Comparison of ENCODE assay signal across 9 cellular contexts in genomic region chr2:218897394-218898108, GRCh38. TPM values are rescaled to one million over a fixed set of nuclear protein-coding genes. Genes with fewer than 3 reads are reported as not detected.
A peak's percentile ranks its signal among the peaks of the same experiment; 100 is the strongest.
DNase-seq lines count a peak whose midpoint lies in the region; FAIRE-seq lines count a peak whose summit lies in the region.
"Had no signal": no experiment of that assay in that cellular context is flagged by ENCODE, and none has a peak within 500 bp of the region (broad histone marks: within the 10 kb centered on the region; RNA-seq: fewer than 3 reads in every experiment).

No MANE protein-coding gene starts in this region.

- H3K9me3 ChIP-seq in BLaER1 treated with 17β-estradiol and CSF1 and Interleukin-3, amounts not matched to agents 10 nM and 100 nM (replicated peaks in 1 of 11), result no peaks in the 10 kb centered on the region
- no peaks in the 10 kb centered on the region for H3K9me3 ChIP-seq in SJCRH30 (replicated peaks)
- no peaks in the 10 kb centered on the region for H3K9me3 ChIP-seq in HAP-1

- peak overlapping the region; percentile 92 to 99 (median 98) for H3K4me2 ChIP-seq in BLaER1 treated with 17β-estradiol and CSF1 and Interleukin-3, amounts not matched to agents 10 nM and 100 nM

- H4K20me1 ChIP-seq in BLaER1 treated with 17β-estradiol and CSF1 and Interleukin-3, amounts not matched to agents 10 nM and 100 nM, result peaks cover 0 to 60% (median 27%) of the 10 kb centered on the region in 11 experiments; a peak in 13 of 22 replicates

- H3K27ac ChIP-seq in BLaER1 treated with 17β-estradiol and CSF1 and Interleukin-3, amounts not matched to agents 10 nM and 100 nM, result peak overlapping the region in 7 of 11 experiments; percentile 21 to 77 (median 63); a peak in 10 of 22 replicates
- no peak overlapping the region for H3K27ac ChIP-seq in SJCRH30

- H3K9ac ChIP-seq in BLaER1 treated with 17β-estradiol and CSF1 and Interleukin-3, amounts not matched to agents 10 nM and 100 nM, result peak overlapping the region; percentile 29 to 69 (median 50); a peak in 19 of 22 replicates

- in situ Hi-C loops in HAP-1 (cut with MboI; ENCODE audit: low sequenced_read_pairs), result no loop called here

- H3K27me3 ChIP-seq in BLaER1 treated with 17β-estradiol and CSF1 and Interleukin-3, amounts not matched to agents 10 nM and 100 nM, result peaks cover 30 to 86% (median 63%) of the 10 kb centered on the region in 11 experiments
- H3K27me3 ChIP-seq in SJCRH30 (no peaks in the 10 kb centered on the region; the same call in 1 of the 2 replicates), HAP-1 (ENCODE audit: low read depth) (peaks cover 38% of the 10 kb centered on the region)

- H3K4me3 ChIP-seq in BLaER1 treated with 17β-estradiol and CSF1 and Interleukin-3, amounts not matched to agents 10 nM and 100 nM, result peak overlapping the region; percentile 39 to 67 (median 53)
- H3K4me3 ChIP-seq in SJCRH30, result peak overlapping the region; percentile 48
- H3K4me3 ChIP-seq in HAP-1, result no peak overlapping the region
- H3K4me3 ChIP-seq: lung had no signal

- FAIRE-seq in GM19239 (lab: Jason Lieb, UNC), result peak; percentile 63

- DNase-seq in GM19239 (ENCODE audit: insufficient read length, low spot score), result peak; percentile 20
- no peak for DNase-seq in SJCRH30
- DNase-seq in islet precursor cell, result peak; percentile 75
- DNase-seq in AG20443 (ENCODE audit: low spot score), result no peak
- DNase-seq in AML-193 (lab: John Stamatoyannopoulos, UW), result no peak
- DNase-seq in OCI-M1 (lab: John Stamatoyannopoulos, UW), result no peak
- no peak for DNase-seq in HAP-1 (ENCODE audit: low spot score in 2 of 2)

- H3K36me3 ChIP-seq in BLaER1 treated with 17β-estradiol and CSF1 and Interleukin-3, amounts not matched to agents 10 nM and 100 nM, result no peaks in the 10 kb centered on the region
- H3K36me3 ChIP-seq in SJCRH30 (no peaks in the 10 kb centered on the region), HAP-1 (replicated peaks) (no peaks in the 10 kb centered on the region)

- H3K4me1 ChIP-seq in BLaER1 treated with 17β-estradiol and CSF1 and Interleukin-3, amounts not matched to agents 10 nM and 100 nM, result peaks cover 55 to 68% (median 61%) of the 10 kb centered on the region in 10 experiments
- H3K4me1 ChIP-seq in SJCRH30 (peaks cover 39% of the 10 kb centered on the region), HAP-1 (peaks cover 5% of the 10 kb centered on the region)

RNA-seq across cellular contexts. Expression of gene WNT10A, which starts 16.9 kb away (rescaled TPM):
- 0.10 and 0.28 TPM in 2 replicates for total RNA-seq in SJCRH30 (2014; rRNA removed; shearing (Covaris generic))

RNA-seq across cellular contexts. Expression of gene WNT6, which starts 37.9 kb away (rescaled TPM):
- total RNA-seq in SJCRH30 (2014; rRNA removed; shearing (Covaris generic)), result 0.08 and 0.10 TPM in 2 replicates

Comparison
In these comparisons a context has a peak if more than half of its experiments do, and no peak if none do; other contexts are left out.
1. DNase-seq: peak in GM19239 (single experiment) and islet precursor cell (single experiment); none in SJCRH30 (0 of 2), AG20443 (single experiment), AML-193 (0 of 2), OCI-M1 (single experiment) and HAP-1 (0 of 2).